Comparison of ENCODE assay signal across 12 cellular contexts in the genomic region with DNA sequence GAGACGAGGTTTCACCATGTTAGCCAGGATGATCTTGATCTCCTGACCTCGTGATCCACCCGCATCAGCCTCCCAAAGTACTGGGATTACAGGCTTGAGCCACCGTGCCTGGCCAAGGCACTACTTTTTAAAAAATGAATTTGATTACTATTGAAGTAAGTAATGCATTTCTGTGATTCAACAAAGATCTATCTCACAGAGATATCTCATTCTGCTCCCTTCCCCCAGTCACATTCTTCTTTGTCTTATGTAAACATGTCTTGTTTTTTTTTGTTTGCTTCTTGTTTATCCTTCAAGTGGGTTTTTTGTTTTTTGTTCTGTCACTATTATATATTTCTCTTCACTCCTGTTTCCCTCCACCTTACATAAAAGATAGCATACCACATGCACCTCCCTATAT.
"Had no signal": no experiment of that assay in that cellular context is flagged by ENCODE, and none has a peak within 500 bp of the region (broad histone marks: within the 10 kb centered on the region; RNA-seq: fewer than 3 reads in every experiment).

No MANE protein-coding gene starts in this region.

- H3K27me3 Mint-ChIP-seq: activated B cell treated with CpG ODN at 0.5 μM for 24 hours had no signal

- ATAC-seq: left lung had no signal

- H3K4me3 Mint-ChIP-seq: activated B cell treated with CpG ODN at 0.5 μM for 24 hours; activated T-helper 1 cell treated with anti-CD3 and anti-CD28 coated beads, Interleukin-12 subunit alpha, Interleukin-12 subunit beta, Interleukin-2, Interleukin-4 antibody, amounts not matched to agents 30 ng/mL and 10 ng/mL and 1 ng/mL, durations not matched to agents 14 hours and 24 hours and 36 hours had no signal

- H3K9me3 ChIP-seq: esophagus muscularis mucosa, sigmoid colon had no signal

- H3K27me3 ChIP-seq: esophagus muscularis mucosa, left lung, sigmoid colon had no signal

- H3K4me3 ChIP-seq: esophagus muscularis mucosa, left lung, sigmoid colon had no signal

- H3K27ac ChIP-seq: esophagus muscularis mucosa, left lung, sigmoid colon had no signal

- H3K9me3 Mint-ChIP-seq: activated B cell treated with CpG ODN at 0.5 μM for 24 hours had no signal

- H3K27ac Mint-ChIP-seq: activated B cell treated with CpG ODN at 0.5 μM for 24 hours; activated T-helper 1 cell treated with anti-CD3 and anti-CD28 coated beads, Interleukin-12 subunit alpha, Interleukin-12 subunit beta, Interleukin-2, Interleukin-4 antibody, amounts not matched to agents 30 ng/mL and 10 ng/mL and 1 ng/mL, durations not matched to agents 14 hours and 24 hours and 36 hours had no signal

- DNase-seq: activated B cell treated with CpG ODN at 0.5 μM for 24 hours; activated CD4-positive, alpha-beta T cell treated with anti-CD3 and anti-CD28 coated beads for 48 hours; activated CD8-positive, alpha-beta memory T cell treated with anti-CD3 and anti-CD28 coated beads for 24 hours; activated naive CD4-positive, alpha-beta T cell treated with Interleukin-2 at 50 U/mL for 16 hours; hippocampal formation; left lung; nephron progenitor cell; sigmoid colon; stimulated activated CD4-positive, alpha-beta T cell treated with anti-CD3 and anti-CD28 coated beads, Interleukin-1b, Interleukin-23, amount 100 ng/mL, for 48 hours; T-helper 2 cell had no signal
